ENCODE assay signal across 8 cellular contexts in genomic region chr19:12788682-12789097, GRCh38. TPM values are rescaled to one million over a fixed set of nuclear protein-coding genes. Genes with fewer than 3 reads are reported as not detected.
DNase-seq lines count a peak whose midpoint lies in the region; ATAC-seq, FAIRE-seq and TF ChIP-seq lines count a peak whose summit lies in the region.

No MANE protein-coding gene starts in this region.

- TF ChIP-seq CTCF in AG10803 (conservative IDR thresholded peaks at IDR 0.05; ENCODE audit: low read length) (no peak), OCI-LY3 (IDR thresholded peaks at IDR 0.05; ENCODE audit: low read depth, low read length) (peak; percentile 45), ascending aorta (IDR thresholded peaks at IDR 0.05) (no peak), hepatocyte (IDR thresholded peaks at IDR 0.05; ENCODE audit: poor library complexity) (no peak), retinal pigment epithelial cell (conservative IDR thresholded peaks at IDR 0.05; ENCODE audit: low read depth, low read length) (no peak)

- FAIRE-seq in GM12891 (lab: Jason Lieb, UNC): peak; percentile 58

- WGBS in hepatocyte (ENCODE audit: low lambda C conversion rate, missing lambda C conversion rate): 36% methylated on average over 3 of the region's 12 CpGs

- H3K79me2 ChIP-seq in OCI-LY3 (ENCODE audit: low read length) (peaks cover 37% of the 10 kb centered on the region), hepatocyte (peaks cover 18% of the 10 kb centered on the region)

- H4K20me1 ChIP-seq in OCI-LY3 (ENCODE audit: insufficient read depth, low read length): peaks cover 4% of the 10 kb centered on the region; the same call in 1 of the 2 replicates
- H4K20me1 ChIP-seq in hepatocyte (ENCODE audit: insufficient read depth, poor library complexity, severe bottlenecking): peaks cover 10% of the 10 kb centered on the region

- peaks cover 59% of the 10 kb centered on the region for H3K4me1 ChIP-seq in OCI-LY3 (ENCODE audit: low read length)
- peaks cover 40 to 53% of the 10 kb centered on the region in 2 donors for H3K4me1 ChIP-seq in ascending aorta
- H3K4me1 ChIP-seq in hepatocyte (ENCODE audit: insufficient read depth): peaks cover 61% of the 10 kb centered on the region

- H3K27ac ChIP-seq in OCI-LY3 (ENCODE audit: low read length): peak overlapping the region; percentile 97
- peak overlapping the region; percentile 95 to 96 for H3K27ac ChIP-seq in ascending aorta
- peak overlapping the region; percentile 99 for H3K27ac ChIP-seq in hepatocyte

- peak overlapping the region; percentile 100 for H3K9ac ChIP-seq in OCI-LY3 (ENCODE audit: low read length)

- ATAC-seq in HG03342 (IDR thresholded peaks at IDR 0.05; ENCODE audit: unreplicated experiment) (no peak), GM19023 (IDR thresholded peaks at IDR 0.05; ENCODE audit: unreplicated experiment) (no peak)

- H3K27me3 ChIP-seq in OCI-LY3 (ENCODE audit: low read depth, low read length): no peaks in the 10 kb centered on the region
- no peaks in the 10 kb centered on the region for H3K27me3 ChIP-seq in ascending aorta
- H3K27me3 ChIP-seq in hepatocyte: no peaks in the 10 kb centered on the region

- H2AFZ ChIP-seq in OCI-LY3 (ENCODE audit: low read depth, low read length): no peak overlapping the region
- no peak overlapping the region for H2AFZ ChIP-seq in hepatocyte

- peak overlapping the region; percentile 98 for H3K4me2 ChIP-seq in OCI-LY3 (ENCODE audit: low read length)
- H3K4me2 ChIP-seq in hepatocyte: peak overlapping the region; percentile 84

- no peaks in the 10 kb centered on the region for H3K9me3 ChIP-seq in OCI-LY3 (ENCODE audit: insufficient read depth, low read length)
- H3K9me3 ChIP-seq in ascending aorta: no peaks in the 10 kb centered on the region
- no peaks in the 10 kb centered on the region for H3K9me3 ChIP-seq in hepatocyte (ENCODE audit: low read depth)

- H3K36me3 ChIP-seq in OCI-LY3 (replicated peaks; ENCODE audit: low read depth, low read length): peaks cover 16% of the 10 kb centered on the region
- peaks cover 5 to 6% of the 10 kb centered on the region in 2 donors for H3K36me3 ChIP-seq in ascending aorta
- no peaks in the 10 kb centered on the region for H3K36me3 ChIP-seq in hepatocyte (replicated peaks; ENCODE audit: insufficient read depth, low read depth)

- peak; percentile 72 for DNase-seq in AG10803 (ENCODE audit: low read depth)
- DNase-seq in GM12891 (ENCODE audit: insufficient read length, low spot score): no peak
- peak; percentile 57 to 90 for DNase-seq in ascending aorta (ENCODE audit: low spot score in 2 of 2)
- DNase-seq in hepatocyte (ENCODE audit: low spot score): peak; percentile 91
- DNase-seq in retinal pigment epithelial cell (ENCODE audit: low read depth): no peak

- intact Hi-C loops in ascending aorta (cut with DNase I): loop anchor here (10.0 kb wide), 1 partner anchor 1254 kb away; the partner anchor contains the start of gene CNN1

- TF ChIP-seq POLR2A in GM12891 (IDR thresholded peaks at IDR 0.05; ENCODE audit: low read depth, low read length): peak; percentile 9; the same call in 1 of the 2 replicates

- H3K4me3 ChIP-seq in AG10803 (ENCODE audit: low read length) (peak overlapping the region; percentile 99), OCI-LY3 (ENCODE audit: low read length) (peak overlapping the region; percentile 87), ascending aorta (peak overlapping the region; percentile 83 to 90), hepatocyte (no peak overlapping the region), retinal pigment epithelial cell (ENCODE audit: low read length) (peak overlapping the region; percentile 19)

- H3K9me2 ChIP-seq in hepatocyte (replicated peaks; ENCODE audit: insufficient read depth): no peaks in the 10 kb centered on the region

TF ChIP-seq in GM12891, 5 proteins besides CTCF, POLR2A, EP300 and RAD21:
- TF ChIP-seq PAX5 (IDR thresholded peaks at IDR 0.05; ENCODE audit: insufficient read depth, low read length, severe bottlenecking) (peak; percentile 6), SPI1 (IDR thresholded peaks at IDR 0.05; ENCODE audit: low read depth, low read length) (peak; percentile 42; the same call in 1 of the 2 replicates), TAF1 (IDR thresholded peaks at IDR 0.05; ENCODE audit: low read depth, low read length) (peak; percentile 36; the same call in 1 of the 2 replicates), POU2F2 (IDR thresholded peaks at IDR 0.05; ENCODE audit: low read depth, low read length) (peak; percentile 78), POLR2AphosphoS5 (IDR thresholded peaks at IDR 0.05; ENCODE audit: low read depth, low read length) (peak; percentile 65; the same call in 1 of the 2 replicates)

RNA-seq across cellular contexts. Expression of gene JUNB, which starts 2.6 kb away (rescaled TPM):
- 85.5 TPM for polyA plus RNA-seq in GM12891 (2012; ENCODE audit: low read depth, missing spikeins)
- 3,581 TPM for total RNA-seq in ascending aorta
- 343 and 399 TPM in 2 replicates for total RNA-seq in hepatocyte
- 539 and 633 TPM in 2 replicates for polyA plus RNA-seq in hepatocyte

RNA-seq across cellular contexts. Expression of gene PRDX2, which starts 12.9 kb away (rescaled TPM):
- 154 TPM for polyA plus RNA-seq in GM12891 (2012; ENCODE audit: low read depth, missing spikeins)
- total RNA-seq in ascending aorta (259 TPM), hepatocyte (497 and 589 TPM in 2 replicates)
- 581 and 582 TPM in 2 replicates for polyA plus RNA-seq in hepatocyte

RNA-seq across cellular contexts. Expression of gene THSD8, which starts 13.2 kb away (rescaled TPM):
- polyA plus RNA-seq in GM12891 (2012; ENCODE audit: low read depth, missing spikeins): 9.6 TPM
- not detected for total RNA-seq in ascending aorta
- not detected in 2 replicates for total RNA-seq in hepatocyte
- polyA plus RNA-seq in hepatocyte: 5.1 and 5.7 TPM in 2 replicates

RNA-seq across cellular contexts. Expression of gene HOOK2, which starts 13.3 kb away (rescaled TPM):
- 8.8 TPM for polyA plus RNA-seq in GM12891 (2012; ENCODE audit: low read depth, missing spikeins)
- total RNA-seq in ascending aorta: 58.5 TPM
- total RNA-seq in hepatocyte: 44.3 and 70.5 TPM in 2 replicates
- polyA plus RNA-seq in hepatocyte: 113 and 128 TPM in 2 replicates

RNA-seq across cellular contexts. Expression of gene RNASEH2A, which starts 17.7 kb away (rescaled TPM):
- polyA plus RNA-seq in GM12891 (2012; ENCODE audit: low read depth, missing spikeins): 31.7 TPM
- 3.4 TPM for total RNA-seq in ascending aorta
- 8.3 and 9.3 TPM in 2 replicates for total RNA-seq in hepatocyte
- polyA plus RNA-seq in hepatocyte: 20.4 and 25.7 TPM in 2 replicates

Comparison
In these comparisons a context has a peak if more than half of its experiments do, and no peak if none do; other contexts are left out.
1. DNase-seq: peak in AG10803 (single experiment), ascending aorta (2 of 2) and hepatocyte (single experiment); none in GM12891 (single experiment) and retinal pigment epithelial cell (single experiment).
2. Peak in every context shown above with its lines, with median percentiles within 50 percentile points of each other: H3K27ac ChIP-seq.